Comparison of ENCODE assay signal across 8 cellular contexts in genomic region chr10:101782811-101783735, GRCh38. TPM values are rescaled to one million over a fixed set of nuclear protein-coding genes. Genes with fewer than 3 reads are reported as not detected.
DNase-seq lines count a peak whose midpoint lies in the region; ATAC-seq and TF ChIP-seq lines count a peak whose summit lies in the region.

NPM3 (minus strand) TSS chr10:101783446; CDS start chr10:101783390, 56 bp downstream.

- H2AFZ ChIP-seq in smooth muscle cell (ENCODE audit: low read depth): peak within 1 kb of the TSS; percentile 20

- 2% methylated on average over 52 of the region's 57 CpGs for WGBS in smooth muscle cell (ENCODE audit: low lambda C conversion rate)

- H3K36me3 ChIP-seq in WERI-Rb-1: peaks cover 40% of the 10 kb centered on the region
- H3K36me3 ChIP-seq in breast epithelium: no peaks in the 10 kb centered on the region
- peaks cover 5% of the 10 kb centered on the region for H3K36me3 ChIP-seq in smooth muscle cell (ENCODE audit: low read depth)

- TF ChIP-seq POLR2A in breast epithelium (IDR thresholded peaks at IDR 0.05): no peak

- peak within 1 kb of the TSS; percentile 86 for H3K9ac ChIP-seq in smooth muscle cell (ENCODE audit: low read depth)

- H3K4me2 ChIP-seq in smooth muscle cell: peak within 1 kb of the TSS; percentile 92

- DNase-seq in NCI-H2171 (lab: John Stamatoyannopoulos, UW) (peak; percentile 76), WERI-Rb-1 (peak; percentile 92), breast epithelium (ENCODE audit: low spot score in 2 of 2) (peak; percentile 72 to 78), iPS-NIHi7 (ENCODE audit: extremely low spot score) (peak; percentile 94), smooth muscle cell (lab: John Stamatoyannopoulos, UW; ENCODE audit: unreplicated experiment) (peak; percentile 52)

- intact Hi-C loops in breast epithelium (cut with DNase I; ENCODE audit: low total_unique reads): no loop called here

- H3K79me2 ChIP-seq in smooth muscle cell (ENCODE audit: low read depth): no peaks in the 10 kb centered on the region

- peaks cover 39% of the 10 kb centered on the region for H3F3A ChIP-seq in smooth muscle cell (ENCODE audit: low read depth)

- TF ChIP-seq CTCF in GM12875 (IDR thresholded peaks at IDR 0.05; ENCODE audit: borderline replicate concordance, insufficient read depth, low read depth, low read length) (no peak), WERI-Rb-1 (IDR thresholded peaks at IDR 0.05; ENCODE audit: low read depth, low read length) (no peak), breast epithelium (IDR thresholded peaks at IDR 0.05) (no peak), smooth muscle cell (IDR thresholded peaks at IDR 0.05; ENCODE audit: borderline replicate concordance, insufficient read depth, poor library complexity, severe bottlenecking) (no peak)

- H4K20me1 ChIP-seq in smooth muscle cell (ENCODE audit: low read depth): peaks cover 50% of the 10 kb centered on the region

- H3K9me3 ChIP-seq in WERI-Rb-1 (ENCODE audit: severe bottlenecking): no peaks in the 10 kb centered on the region
- H3K9me3 ChIP-seq in breast epithelium: no peaks in the 10 kb centered on the region
- H3K9me3 ChIP-seq in smooth muscle cell (replicated peaks; ENCODE audit: low read depth): no peaks in the 10 kb centered on the region

- peaks cover 6 to 8% of the 10 kb centered on the region in 2 donors for H3K4me1 ChIP-seq in breast epithelium
- H3K4me1 ChIP-seq in smooth muscle cell (ENCODE audit: low read depth): peaks cover 20% of the 10 kb centered on the region

- ATAC-seq in HG02763 (IDR thresholded peaks at IDR 0.05; ENCODE audit: unreplicated experiment): peak; percentile 48
- no peak for ATAC-seq in GM18861 (IDR thresholded peaks at IDR 0.05; ENCODE audit: unreplicated experiment)

- H3K27me3 ChIP-seq in WERI-Rb-1 (ENCODE audit: insufficient read depth, low read depth, severe bottlenecking): no peaks in the 10 kb centered on the region
- H3K27me3 ChIP-seq in breast epithelium: peaks cover 0 to 15% of the 10 kb centered on the region in 2 donors
- peaks cover 18% of the 10 kb centered on the region for H3K27me3 ChIP-seq in smooth muscle cell (ENCODE audit: low read depth)

- peak within 1 kb of the TSS; percentile 91 for H3K4me3 ChIP-seq in GM12875 (ENCODE audit: low read depth, low read length)
- H3K4me3 ChIP-seq in WERI-Rb-1 (ENCODE audit: low read depth, low read length): peak within 1 kb of the TSS; percentile 84
- H3K4me3 ChIP-seq in breast epithelium: peak within 1 kb of the TSS; percentile 49 to 87 (median 79)
- peak within 1 kb of the TSS; percentile 75 for H3K4me3 ChIP-seq in smooth muscle cell

- H3K27ac ChIP-seq in WERI-Rb-1 (peak within 1 kb of the TSS; percentile 68), breast epithelium (peak within 1 kb of the TSS; percentile 66 to 70), smooth muscle cell (ENCODE audit: low read depth) (peak within 1 kb of the TSS; percentile 56)

RNA-seq across cellular contexts. Expression of gene NPM3, which starts in this region (rescaled TPM):
- 10 to 100 TPM; 37.3 to 61.0 (median 43.9) TPM for total RNA-seq in breast epithelium
- 65.0 and 82.0 TPM in 2 replicates for total RNA-seq in smooth muscle cell
- polyA plus RNA-seq in smooth muscle cell: 10.2 and 10.5 TPM in 2 replicates
